In genomic region chr18:79507076-79507545, GRCh38 we compare ENCODE assay signal across 8 cellular contexts.
DNase-seq lines count a peak whose midpoint lies in the region; TF ChIP-seq lines count a peak whose summit lies in the region.

No MANE protein-coding gene starts in this region.

- POLR2A ChIA-PET in activated CD4-positive, alpha-beta memory T cell treated with anti-CD3 and anti-CD28 coated beads for 36 hours (lab: Charles Lee): interaction anchor here (1.0 to 2.3 kb wide), 3 partner anchors 9 to 111 kb away, joined by 4 to 12 read pairs (median 9); partner anchors contain the start of gene NFATC1

- TF ChIP-seq CTCF in nephron progenitor cell (IDR thresholded peaks at IDR 0.05): no peak

- peak overlapping the region; percentile 59 for H3K4me3 Mint-ChIP-seq in activated naive CD4-positive, alpha-beta T cell treated with anti-CD3 and anti-CD28 coated beads, Interleukin-2, amount 10 ng/mL, durations not matched to agents 7 days and 5 days
- H3K4me3 Mint-ChIP-seq in activated CD4-positive, alpha-beta memory T cell treated with anti-CD3 and anti-CD28 coated beads for 36 hours: peak overlapping the region; percentile 37
- peak overlapping the region; percentile 66 for H3K4me3 Mint-ChIP-seq in nephron progenitor cell

- no peaks in the 10 kb centered on the region for H3K27me3 Mint-ChIP-seq in activated naive CD4-positive, alpha-beta T cell treated with anti-CD3 and anti-CD28 coated beads, Interleukin-2, amount 10 ng/mL, durations not matched to agents 7 days and 5 days
- no peaks in the 10 kb centered on the region for H3K27me3 Mint-ChIP-seq in activated CD4-positive, alpha-beta memory T cell treated with anti-CD3 and anti-CD28 coated beads for 36 hours
- H3K27me3 Mint-ChIP-seq in nephron progenitor cell (ENCODE audit: low read depth, poor library complexity): peaks cover 43% of the 10 kb centered on the region

- peaks cover 49% of the 10 kb centered on the region for H3K4me1 Mint-ChIP-seq in activated naive CD4-positive, alpha-beta T cell treated with anti-CD3 and anti-CD28 coated beads, Interleukin-2, amount 10 ng/mL, durations not matched to agents 7 days and 5 days
- peaks cover 60% of the 10 kb centered on the region for H3K4me1 Mint-ChIP-seq in activated CD4-positive, alpha-beta memory T cell treated with anti-CD3 and anti-CD28 coated beads for 36 hours (ENCODE audit: low read depth)
- H3K4me1 Mint-ChIP-seq in nephron progenitor cell: peaks cover 46% of the 10 kb centered on the region

- peaks cover 14% of the 10 kb centered on the region for H3K36me3 Mint-ChIP-seq in activated naive CD4-positive, alpha-beta T cell treated with anti-CD3 and anti-CD28 coated beads, Interleukin-2, amount 10 ng/mL, durations not matched to agents 7 days and 5 days
- peaks cover 21% of the 10 kb centered on the region for H3K36me3 Mint-ChIP-seq in activated CD4-positive, alpha-beta memory T cell treated with anti-CD3 and anti-CD28 coated beads for 36 hours
- peaks cover 11% of the 10 kb centered on the region for H3K36me3 Mint-ChIP-seq in nephron progenitor cell (ENCODE audit: low read depth)

- DNase-seq in activated naive CD4-positive, alpha-beta T cell treated with anti-CD3 and anti-CD28 coated beads, Interleukin-2, amount 10 ng/mL, durations not matched to agents 7 days and 5 days: peak; percentile 66
- no peak for DNase-seq in activated naive CD4-positive, alpha-beta T cell (lab: John Stamatoyannopoulos, UW)
- DNase-seq in activated CD4-positive, alpha-beta memory T cell treated with anti-CD3 and anti-CD28 coated beads for 36 hours: peak; percentile 42
- peak; percentile 49 for DNase-seq in fibroblast of peridontal ligament (ENCODE audit: extremely low read depth)
- DNase-seq in nephron progenitor cell: peak; percentile 41
- no peak for DNase-seq in NCI-H526 treated with DMSO at 0.1 percent for 48 hours (lab: John Stamatoyannopoulos, UW)
- no peak for DNase-seq in HPDE6-E6E7 (ENCODE audit: extremely low spot score)
- no peak for DNase-seq in NCI-H510A treated with DMSO at 0.1 percent for 48 hours (lab: John Stamatoyannopoulos, UW)

- no peaks in the 10 kb centered on the region for H3K9me3 Mint-ChIP-seq in activated naive CD4-positive, alpha-beta T cell treated with anti-CD3 and anti-CD28 coated beads, Interleukin-2, amount 10 ng/mL, durations not matched to agents 7 days and 5 days
- no peaks in the 10 kb centered on the region for H3K9me3 Mint-ChIP-seq in activated CD4-positive, alpha-beta memory T cell treated with anti-CD3 and anti-CD28 coated beads for 36 hours
- peaks cover 7% of the 10 kb centered on the region for H3K9me3 Mint-ChIP-seq in nephron progenitor cell

- intact Hi-C loops in activated CD4-positive, alpha-beta memory T cell treated with anti-CD3 and anti-CD28 coated beads for 36 hours (cut with micrococcal nuclease): loop anchor here (1.0 kb wide), 1 partner anchor 9 kb away; no protein-coding TSS in a partner anchor

- peak overlapping the region; percentile 90 for H3K27ac Mint-ChIP-seq in activated naive CD4-positive, alpha-beta T cell treated with anti-CD3 and anti-CD28 coated beads, Interleukin-2, amount 10 ng/mL, durations not matched to agents 7 days and 5 days
- peak overlapping the region; percentile 75 for H3K27ac Mint-ChIP-seq in activated CD4-positive, alpha-beta memory T cell treated with anti-CD3 and anti-CD28 coated beads for 36 hours
- H3K27ac Mint-ChIP-seq in nephron progenitor cell: no peak overlapping the region

- CTCF ChIA-PET in activated naive CD4-positive, alpha-beta T cell treated with anti-CD3 and anti-CD28 coated beads, Interleukin-2, amount 10 ng/mL, durations not matched to agents 7 days and 5 days (lab: Charles Lee): interaction anchor here (2.7 to 2.8 kb wide), 2 partner anchors 10 to 16 kb away, joined by 10 to 12 read pairs; no protein-coding TSS in a partner anchor
- CTCF ChIA-PET in activated CD4-positive, alpha-beta memory T cell treated with anti-CD3 and anti-CD28 coated beads for 36 hours (lab: Charles Lee): interaction anchor here (1.8 to 3.9 kb wide), 2 partner anchors 10 to 16 kb away, joined by 6 to 15 read pairs; no protein-coding TSS in a partner anchor

Comparison
In these comparisons a context has a peak if more than half of its experiments do, and no peak if none do; other contexts are left out.
1. DNase-seq: peak in activated naive CD4-positive, alpha-beta T cell treated with anti-CD3 and anti-CD28 coated beads, Interleukin-2, amount 10 ng/mL, durations not matched to agents 7 days and 5 days (single experiment), activated CD4-positive, alpha-beta memory T cell treated with anti-CD3 and anti-CD28 coated beads for 36 hours (single experiment), fibroblast of peridontal ligament (single experiment) and nephron progenitor cell (single experiment); none in activated naive CD4-positive, alpha-beta T cell (0 of 4), NCI-H526 treated with DMSO at 0.1 percent for 48 hours (single experiment), HPDE6-E6E7 (single experiment) and NCI-H510A treated with DMSO at 0.1 percent for 48 hours (single experiment).
2. Peak in every context shown above with its lines, with median percentiles within 50 percentile points of each other: H3K4me3 Mint-ChIP-seq.